17 cellular contexts compared by ENCODE assay signal in the genomic region with DNA sequence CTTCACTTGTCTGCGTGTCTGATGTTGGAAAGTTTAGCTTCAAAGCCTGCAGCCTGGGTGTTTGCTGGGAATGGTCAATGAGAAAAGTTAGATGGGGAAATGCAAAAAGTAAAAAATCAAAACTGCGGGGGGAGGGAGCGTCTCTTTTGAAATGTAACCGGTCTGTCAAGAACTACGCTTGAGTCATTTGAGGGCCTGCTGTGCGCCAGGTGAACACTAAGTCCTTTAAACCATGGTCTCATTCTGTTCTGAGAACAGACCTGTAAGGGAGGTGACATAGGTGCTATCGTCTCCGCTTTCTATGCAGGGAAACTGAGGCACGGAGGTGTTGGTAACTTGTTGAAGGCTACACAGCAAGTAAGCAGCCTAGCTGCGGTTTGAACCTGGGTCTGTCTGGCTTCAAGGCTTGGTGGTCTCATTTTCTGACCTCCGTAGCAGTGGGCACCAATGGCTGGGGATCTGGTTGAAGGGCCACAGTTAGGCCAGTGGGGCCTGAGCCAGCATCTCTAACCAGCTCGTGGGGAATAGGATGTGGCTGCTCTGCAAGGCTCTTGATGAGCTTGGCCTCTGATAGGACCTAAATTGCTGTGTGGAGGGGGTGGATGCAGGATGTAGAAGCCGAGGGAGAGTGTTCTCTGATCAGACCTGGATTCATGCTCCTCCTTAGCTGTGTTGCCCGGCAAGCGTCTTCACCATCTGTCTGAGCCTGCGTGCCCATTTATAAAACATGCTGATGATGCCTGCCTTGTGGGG. TPM values are rescaled to one million over a fixed set of nuclear protein-coding genes. Genes with fewer than 3 reads are reported as not detected.
DNase-seq lines count a peak whose midpoint lies in the region; ATAC-seq, FAIRE-seq and TF ChIP-seq lines count a peak whose summit lies in the region.
"Had no signal": no experiment of that assay in that cellular context is flagged by ENCODE, and none has a peak within 500 bp of the region (broad histone marks: within the 10 kb centered on the region; RNA-seq: fewer than 3 reads in every experiment).

No MANE protein-coding gene starts in this region.

- H3K36me3 ChIP-seq in GM23338 (ENCODE audit: insufficient read depth) (no peaks in the 10 kb centered on the region), bronchial epithelial cell (ENCODE audit: control insufficient read depth, insufficient read depth, low read length) (no peaks in the 10 kb centered on the region), esophagus squamous epithelium (no peaks in the 10 kb centered on the region), neural progenitor cell (no peaks in the 10 kb centered on the region)
- H3K36me3 ChIP-seq: HAP-1 had no signal

- H3K4me3 ChIP-seq in GM23338, result no peak overlapping the region; the same call in 1 of the 2 replicates
- H3K4me3 ChIP-seq in bronchial epithelial cell (ENCODE audit: low read depth, low read length), result no peak overlapping the region
- no peak overlapping the region for H3K4me3 ChIP-seq in esophagus squamous epithelium
- no peak overlapping the region for H3K4me3 ChIP-seq in neural progenitor cell
- H3K4me3 ChIP-seq: HAP-1 had no signal

- no peaks in the 10 kb centered on the region for H3K9me3 Mint-ChIP-seq in GM23338
- H3K9me3 Mint-ChIP-seq in neural progenitor cell, result no peaks in the 10 kb centered on the region

- H3K27me3 Mint-ChIP-seq in GM23338 (ENCODE audit: insufficient read depth, low read depth, poor library complexity), result peaks cover 6% of the 10 kb centered on the region
- peaks cover 8% of the 10 kb centered on the region for H3K27me3 Mint-ChIP-seq in neural progenitor cell (ENCODE audit: insufficient read depth, low read depth)

- H3K27ac ChIP-seq in GM23338 (ENCODE audit: low read depth), result peak overlapping the region; percentile 63; the same call in 1 of the 2 replicates
- peak overlapping the region; percentile 9 to 75 (median 62) for H3K27ac ChIP-seq in esophagus squamous epithelium
- H3K27ac ChIP-seq in neural progenitor cell, result no peak overlapping the region

- 59 to 69% methylated on average over 11 to 15 of the region's 16 CpGs for WGBS in esophagus squamous epithelium, 2 donors

- H3F3A ChIP-seq in GM23338 (replicated peaks; ENCODE audit: low read depth) (peaks cover 4% of the 10 kb centered on the region; the same call in 1 of the 2 replicates), neural progenitor cell (ENCODE audit: low read depth) (no peaks in the 10 kb centered on the region)

- H2AFZ ChIP-seq in GM23338, result peak overlapping the region; percentile 5; the same call in 1 of the 2 replicates
- no peak overlapping the region for H2AFZ ChIP-seq in neural progenitor cell (replicated peaks)

- TF ChIP-seq CTCF in GM23338 (conservative IDR thresholded peaks at IDR 0.05; ENCODE audit: low read depth in 2 of 2), result no peak
- no peak for TF ChIP-seq CTCF in bronchial epithelial cell (IDR thresholded peaks at IDR 0.05; ENCODE audit: insufficient read depth, low read length, severe bottlenecking)
- TF ChIP-seq CTCF in esophagus squamous epithelium (IDR thresholded peaks at IDR 0.05), result no peak
- TF ChIP-seq CTCF in neural progenitor cell (IDR thresholded peaks at IDR 0.05), result no peak

- H3K36me3 Mint-ChIP-seq in GM23338 (ENCODE audit: low read depth), result no peaks in the 10 kb centered on the region
- peaks cover 3% of the 10 kb centered on the region for H3K36me3 Mint-ChIP-seq in neural progenitor cell
- H3K36me3 Mint-ChIP-seq: CD14-positive monocyte had no signal

- peaks cover 49% of the 10 kb centered on the region for H3K4me1 Mint-ChIP-seq in GM23338
- H3K4me1 Mint-ChIP-seq in neural progenitor cell, result peaks cover 31% of the 10 kb centered on the region

- H3K27ac Mint-ChIP-seq in GM23338 (peak overlapping the region; percentile 66), neural progenitor cell (peak overlapping the region; percentile 76)
- H3K27ac Mint-ChIP-seq: CD14-positive monocyte had no signal

- H3K27me3 ChIP-seq in GM23338 (ENCODE audit: insufficient read depth) (no peaks in the 10 kb centered on the region), bronchial epithelial cell (ENCODE audit: control insufficient read depth, insufficient read depth, low read length) (no peaks in the 10 kb centered on the region), esophagus squamous epithelium (no peaks in the 10 kb centered on the region), neural progenitor cell (no peaks in the 10 kb centered on the region)

- no peaks in the 10 kb centered on the region for H3K79me2 ChIP-seq in GM23338 (replicated peaks; ENCODE audit: insufficient read depth)
- H3K79me2 ChIP-seq in neural progenitor cell (ENCODE audit: low read depth), result no peaks in the 10 kb centered on the region

- no peaks in the 10 kb centered on the region for H3K9me2 ChIP-seq in GM23338 (ENCODE audit: insufficient read depth)

- DNase-seq in GM23338 (ENCODE audit: low spot score) (peak; percentile 21), bronchial epithelial cell (ENCODE audit: low read depth) (peak; percentile 48), esophagus squamous epithelium (lab: John Stamatoyannopoulos, UW) (no peak), neural progenitor cell (ENCODE audit: low spot score) (no peak), left lobe of liver (ENCODE audit: low spot score) (no peak)
- DNase-seq in stimulated activated CD4-positive, alpha-beta T cell treated with anti-CD3 and anti-CD28 coated beads, Interleukin-2, amount 100 ng/mL, for 48 hours, result no peak
- DNase-seq: 8988T, DMS79, KBM-7, NCI-H1105, NCI-H2081 treated with DMSO at 0.1 percent for 48 hours had no signal

- H3K4me1 ChIP-seq in GM23338 (ENCODE audit: insufficient read depth), result peaks cover 28% of the 10 kb centered on the region
- peaks cover 4 to 61% (median 10%) of the 10 kb centered on the region in 3 donors for H3K4me1 ChIP-seq in esophagus squamous epithelium
- no peaks in the 10 kb centered on the region for H3K4me1 ChIP-seq in neural progenitor cell
- H3K4me1 ChIP-seq: HAP-1 had no signal

- no peak for FAIRE-seq in bronchial epithelial cell (lab: Jason Lieb, UNC)
- FAIRE-seq: RCC 7860 had no signal

- H3K9me3 ChIP-seq in esophagus squamous epithelium (no peaks in the 10 kb centered on the region), neural progenitor cell (ENCODE audit: low read depth) (no peaks in the 10 kb centered on the region)
- H3K9me3 ChIP-seq: HAP-1 had no signal

- intact Hi-C loops in esophagus squamous epithelium (cut with DNase I), result loop anchor here (10.0 kb wide), 1 partner anchor 59 kb away; no protein-coding TSS in a partner anchor

- ATAC-seq in GM23338 (peak; percentile 11), left lobe of liver (no peak), HG03460 (IDR thresholded peaks at IDR 0.05; ENCODE audit: unreplicated experiment) (no peak), GM21526 (IDR thresholded peaks at IDR 0.05; ENCODE audit: low FRiP score, unreplicated experiment) (no peak)
- ATAC-seq: Right ventricle myocardium inferior had no signal

- H4K20me1 ChIP-seq in GM23338 (replicated peaks; ENCODE audit: insufficient read depth), result no peaks in the 10 kb centered on the region
- H4K20me1 ChIP-seq in neural progenitor cell (ENCODE audit: low read depth), result no peaks in the 10 kb centered on the region

- H3K4me2 ChIP-seq in GM23338 (peak overlapping the region; percentile 66), neural progenitor cell (no peak overlapping the region)

- H3K4me3 Mint-ChIP-seq in GM23338 (peak overlapping the region; percentile 43), neural progenitor cell (no peak overlapping the region)
- H3K4me3 Mint-ChIP-seq: CD14-positive monocyte had no signal

- no peak for TF ChIP-seq POLR2A in esophagus squamous epithelium (IDR thresholded peaks at IDR 0.05)

- H3K9ac ChIP-seq in neural progenitor cell, result no peak overlapping the region

TF ChIP-seq in GM23338, 12 proteins besides CTCF, POLR2A, EP300 and RAD21 (continues in another document):
- no peak for TF ChIP-seq EZH2phosphoT487 (IDR thresholded peaks at IDR 0.05; ENCODE audit: unreplicated experiment)
- TF ChIP-seq, protein P1, sequence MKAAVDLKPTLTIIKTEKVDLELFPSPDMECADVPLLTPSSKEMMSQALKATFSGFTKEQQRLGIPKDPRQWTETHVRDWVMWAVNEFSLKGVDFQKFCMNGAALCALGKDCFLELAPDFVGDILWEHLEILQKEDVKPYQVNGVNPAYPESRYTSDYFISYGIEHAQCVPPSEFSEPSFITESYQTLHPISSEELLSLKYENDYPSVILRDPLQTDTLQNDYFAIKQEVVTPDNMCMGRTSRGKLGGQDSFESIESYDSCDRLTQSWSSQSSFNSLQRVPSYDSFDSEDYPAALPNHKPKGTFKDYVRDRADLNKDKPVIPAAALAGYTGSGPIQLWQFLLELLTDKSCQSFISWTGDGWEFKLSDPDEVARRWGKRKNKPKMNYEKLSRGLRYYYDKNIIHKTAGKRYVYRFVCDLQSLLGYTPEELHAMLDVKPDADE (IDR thresholded peaks at IDR 0.05), result no peak
- no peak for TF ChIP-seq CREB1 (CRISPR knock-in tag; IDR thresholded peaks at IDR 0.05; ENCODE audit: low read depth)
- TF ChIP-seq JUNB (IDR thresholded peaks at IDR 0.05; ENCODE audit: unreplicated experiment), result no peak
- no peak for TF ChIP-seq STAT1 (IDR thresholded peaks at IDR 0.05; ENCODE audit: unreplicated experiment)

RNA-seq across cellular contexts. Expression of a gene that starts 41.5 kb away (rescaled TPM):
- total RNA-seq in GM23338 (2014; rRNA removed; shearing (Covaris generic)), result 45.2 and 56.2 TPM in 2 replicates
- polyA plus RNA-seq in GM23338 (2016; fragmentation: Nextera tagmentation; extraction: Ambion mirVana), result 15.8 and 16.8 TPM in 2 replicates
- total RNA-seq in bronchial epithelial cell (20.8 and 22.9 TPM in 2 replicates), esophagus squamous epithelium (10 to 100 TPM; 31.5 to 62.8 (median 46.5) TPM), neural progenitor cell (ENCODE audit: low replicate concordance) (40.9 and 57.5 TPM in 2 replicates), left lobe of liver (7.0 TPM)

RNA-seq across cellular contexts. Expression of a gene that starts 41.8 kb away (rescaled TPM):
- 20.7 and 20.8 TPM in 2 replicates for total RNA-seq in GM23338 (2014; rRNA removed; shearing (Covaris generic))
- polyA plus RNA-seq in GM23338 (2016; fragmentation: Nextera tagmentation; extraction: Ambion mirVana), result 20.8 and 26.8 TPM in 2 replicates
- 32.4 and 32.6 TPM in 2 replicates for total RNA-seq in bronchial epithelial cell
- 10 to 100 TPM; 31.7 to 48.7 (median 37.6) TPM for total RNA-seq in esophagus squamous epithelium
- total RNA-seq in neural progenitor cell (ENCODE audit: low replicate concordance), result 28.4 and 33.7 TPM in 2 replicates
- 19.2 TPM for total RNA-seq in left lobe of liver

Comparison
In these comparisons a context has a peak if more than half of its experiments do, and no peak if none do; other contexts are left out.
1. DNase-seq: peak in GM23338 (single experiment) and bronchial epithelial cell (single experiment); none in esophagus squamous epithelium (single experiment), neural progenitor cell (single experiment), left lobe of liver (single experiment) and stimulated activated CD4-positive, alpha-beta T cell treated with anti-CD3 and anti-CD28 coated beads, Interleukin-2, amount 100 ng/mL, for 48 hours (0 of 2).